In genomic region chr1:218462116-218462515, GRCh38 we compare ENCODE assay signal across 23 cellular contexts.
DNase-seq lines count a peak whose midpoint lies in the region; ATAC-seq, FAIRE-seq and TF ChIP-seq lines count a peak whose summit lies in the region.
"Had no signal": no experiment of that assay in that cellular context is flagged by ENCODE, and none has a peak within 500 bp of the region (broad histone marks: within the 10 kb centered on the region; RNA-seq: fewer than 3 reads in every experiment).

No MANE protein-coding gene starts in this region.

- TF ChIP-seq EP300 in A549 (IDR thresholded peaks at IDR 0.05) (no peak), esophagus muscularis mucosa (IDR thresholded peaks at IDR 0.05) (no peak)

- CTCF ChIA-PET in A549 (lab: Yijun Ruan, JAX): interaction anchor here (0.9 kb wide), 1 partner anchor 23 kb away, joined by 3 read pairs; no protein-coding TSS in a partner anchor

- TF ChIP-seq POLR2A in A549 (IDR thresholded peaks at IDR 0.05; ENCODE audit: low read length) (no peak), esophagus muscularis mucosa (IDR thresholded peaks at IDR 0.05; ENCODE audit: low read depth) (no peak)

- 79% methylated on average over 4 of the region's 4 CpGs for WGBS in A549 (ENCODE audit: missing lambda C conversion rate)
- 79% methylated on average over 4 of the region's 4 CpGs for WGBS in esophagus muscularis mucosa

- POLR2A ChIA-PET in A549 (lab: Yijun Ruan, JAX): no interaction called here

- H3K79me2 ChIP-seq in OCI-LY3 (ENCODE audit: low read length): no peaks in the 10 kb centered on the region

- no peak overlapping the region for H3K4me3 ChIP-seq in A549
- H3K4me3 ChIP-seq in OCI-LY3 (ENCODE audit: low read length): no peak overlapping the region
- no peak overlapping the region for H3K4me3 ChIP-seq in esophagus muscularis mucosa
- no peak overlapping the region for H3K4me3 ChIP-seq in rectal smooth muscle tissue (ENCODE audit: low read length)
- H3K4me3 ChIP-seq: breast epithelium, HAP-1, mucosa of descending colon, SJCRH30, skin epidermis had no signal

- intact Hi-C loops in esophagus muscularis mucosa (cut with DNase I): no loop called here

- H3K9ac ChIP-seq in OCI-LY3 (ENCODE audit: low read length) (no peak overlapping the region), rectal smooth muscle tissue (ENCODE audit: low read length) (no peak overlapping the region)

- peak overlapping the region; percentile 72 to 83; a peak in 5 of 6 replicates for H3K27ac ChIP-seq in A549
- no peak overlapping the region for H3K27ac ChIP-seq in OCI-LY3 (ENCODE audit: low read length)
- H3K27ac ChIP-seq in esophagus muscularis mucosa (replicated peaks in 1 of 4): peak overlapping the region; percentile 61 to 79 (median 74)
- peak overlapping the region; percentile 32 for H3K27ac ChIP-seq in rectal smooth muscle tissue (ENCODE audit: low read depth, low read length)
- H3K27ac ChIP-seq: SJCRH30 had no signal

- H2AFZ ChIP-seq in OCI-LY3 (ENCODE audit: low read depth, low read length): no peak overlapping the region

- H3K4me2 ChIP-seq in A549 (no peak overlapping the region), OCI-LY3 (ENCODE audit: low read length) (no peak overlapping the region)

- no peak for FAIRE-seq in A549 (lab: Jason Lieb, UNC)
- FAIRE-seq: frontal cortex, GM12891 had no signal

- TF ChIP-seq CTCF in A549 (IDR thresholded peaks at IDR 0.05): no peak
- TF ChIP-seq CTCF in OCI-LY3 (IDR thresholded peaks at IDR 0.05; ENCODE audit: low read depth, low read length): 0 out of 2 replicates have a peak, but pooled peaks have one; percentile 7
- TF ChIP-seq CTCF in esophagus muscularis mucosa (IDR thresholded peaks at IDR 0.05): no peak

- H3K36me3 ChIP-seq in OCI-LY3 (replicated peaks; ENCODE audit: low read depth, low read length) (no peaks in the 10 kb centered on the region), esophagus muscularis mucosa (no peaks in the 10 kb centered on the region), rectal smooth muscle tissue (ENCODE audit: control insufficient read depth, insufficient read depth, low read length) (no peaks in the 10 kb centered on the region)
- H3K36me3 ChIP-seq: breast epithelium, HAP-1, SJCRH30 had no signal

- no peak for DNase-seq in A549 (ENCODE audit: low read depth in 1 of 2, low spot score in 1 of 2)
- no peak for DNase-seq in esophagus muscularis mucosa (ENCODE audit: extremely low spot score)
- DNase-seq in NCI-H2107 (lab: John Stamatoyannopoulos, UW): no peak
- DNase-seq in activated CD8-positive, alpha-beta memory T cell treated with anti-CD3 and anti-CD28 coated beads, Interleukin-2, amount 50 U/mL, for 48 hours: no peak
- no peak for DNase-seq in NCI-H187 (lab: John Stamatoyannopoulos, UW)
- DNase-seq: activated CD4-positive, CD25-positive, alpha-beta regulatory T cell treated with anti-CD3 and anti-CD28 coated beads, Interleukin-2, amount 50 U/mL, for 72 hours; activated CD8-positive, alpha-beta memory T cell treated with anti-CD3 and anti-CD28 coated beads for 24 hours; activated T-cell treated with anti-CD3 and anti-CD28 coated beads, Interleukin-2, amount 50 U/mL, for 72 hours; DMS153; mucosa of descending colon; NCI-H1417; NCI-H526; nucleus accumbens; SJCRH30; stimulated activated CD4-positive, alpha-beta T cell treated with anti-CD3 and anti-CD28 coated beads, Interleukin-4, amount 100 ng/mL, for 4 hours had no signal

- H3K27me3 ChIP-seq in OCI-LY3 (ENCODE audit: low read depth, low read length) (peaks cover 21% of the 10 kb centered on the region), esophagus muscularis mucosa (no peaks in the 10 kb centered on the region), rectal smooth muscle tissue (ENCODE audit: control insufficient read depth, insufficient read depth, low read length) (no peaks in the 10 kb centered on the region)
- H3K27me3 ChIP-seq: breast epithelium, SJCRH30 had no signal

- TF ChIP-seq RAD21 in A549 (conservative IDR thresholded peaks at IDR 0.05 in 1 of 2, IDR thresholded peaks at IDR 0.05 in 1 of 2): no peak

- H3K4me1 ChIP-seq in A549 (peaks cover 53% of the 10 kb centered on the region), OCI-LY3 (ENCODE audit: low read length) (peaks cover 40% of the 10 kb centered on the region), esophagus muscularis mucosa (peaks cover 43 to 55% (median 52%) of the 10 kb centered on the region in 4 donors), rectal smooth muscle tissue (ENCODE audit: control insufficient read depth, insufficient read depth, low read length) (peaks cover 32% of the 10 kb centered on the region)
- H3K4me1 ChIP-seq: breast epithelium had no signal

- ATAC-seq in A549: no peak
- ATAC-seq in GM18870 (IDR thresholded peaks at IDR 0.05; ENCODE audit: unreplicated experiment): no peak
- ATAC-seq: activated T-cell treated with anti-CD3 and anti-CD28 coated beads, Interleukin-2, amount 50 U/mL, for 72 hours; mucosa of descending colon had no signal

- no peaks in the 10 kb centered on the region for H4K20me1 ChIP-seq in OCI-LY3 (ENCODE audit: insufficient read depth, low read length)

- H3K9me3 ChIP-seq in A549 (no peaks in the 10 kb centered on the region), OCI-LY3 (ENCODE audit: insufficient read depth, low read length) (no peaks in the 10 kb centered on the region), esophagus muscularis mucosa (no peaks in the 10 kb centered on the region)
- H3K9me3 ChIP-seq: breast epithelium, HAP-1, mucosa of descending colon, SJCRH30 had no signal

TF ChIP-seq in A549, 52 proteins besides CTCF, POLR2A, EP300 and RAD21:
- TF ChIP-seq USF2 (IDR thresholded peaks at IDR 0.05) (no peak), HOXB13 (CRISPR knock-in tag; IDR thresholded peaks at IDR 0.05; ENCODE audit: low read depth) (no peak), PHF8 (IDR thresholded peaks at IDR 0.05; ENCODE audit: borderline replicate concordance, low read depth) (no peak), NR3C1 (IDR thresholded peaks at IDR 0.05) (no peak), TP53 (CRISPR knock-in tag; IDR thresholded peaks at IDR 0.05) (no peak), ZNF302 (CRISPR knock-in tag; IDR thresholded peaks at IDR 0.05) (no peak), HEYL (CRISPR knock-in tag; IDR thresholded peaks at IDR 0.05) (no peak), NFE2L2 (conservative IDR thresholded peaks at IDR 0.05; ENCODE audit: low read length) (no peak), EHF (CRISPR knock-in tag; IDR thresholded peaks at IDR 0.05) (no peak), ZC3H11A (IDR thresholded peaks at IDR 0.05) (no peak), CBX2 (IDR thresholded peaks at IDR 0.05; ENCODE audit: borderline replicate concordance, low read depth) (no peak)
